29 cellular contexts compared by ENCODE assay signal in genomic region chr3:42871592-42872196, GRCh38. TPM values are rescaled to one million over a fixed set of nuclear protein-coding genes. Genes with fewer than 3 reads are reported as not detected.
A peak's percentile ranks its signal among the peaks of the same experiment; 100 is the strongest.
DNase-seq lines count a peak whose midpoint lies in the region; ATAC-seq and TF ChIP-seq lines count a peak whose summit lies in the region.
"Had no signal": no experiment of that assay in that cellular context is flagged by ENCODE, and none has a peak within 500 bp of the region (broad histone marks: within the 10 kb centered on the region; RNA-seq: fewer than 3 reads in every experiment).

No MANE protein-coding gene starts in this region.

- H3K36me3 ChIP-seq in BE2C (no peaks in the 10 kb centered on the region), endodermal cell (ENCODE audit: control insufficient read depth, insufficient read depth, low read length) (no peaks in the 10 kb centered on the region)
- H3K36me3 ChIP-seq: brain microvascular endothelial cell, prostate gland, vagina had no signal

- H3K9me3 ChIP-seq in BE2C = no peaks in the 10 kb centered on the region
- no peaks in the 10 kb centered on the region for H3K9me3 ChIP-seq in endodermal cell (ENCODE audit: control insufficient read depth, low read length)
- H3K9me3 ChIP-seq in right cardiac atrium (ENCODE audit: control insufficient read depth, low read length) = no peaks in the 10 kb centered on the region
- H3K9me3 ChIP-seq: mucosa of descending colon, prostate gland, vagina had no signal

- intact Hi-C loops in right cardiac atrium (cut with DNase I) = no loop called here

- peak overlapping the region; percentile 16; the same call in 1 of the 2 replicates for H3K4me3 ChIP-seq in BE2C (ENCODE audit: low read depth, low read length)
- no peak overlapping the region for H3K4me3 ChIP-seq in endodermal cell (ENCODE audit: low read length)
- H3K4me3 ChIP-seq in right cardiac atrium (ENCODE audit: low read length) = no peak overlapping the region
- H3K4me3 ChIP-seq: mucosa of descending colon, prostate gland, vagina had no signal

- no peak overlapping the region for H3K27ac Mint-ChIP-seq in endodermal cell
- H3K27ac Mint-ChIP-seq: activated naive CD8-positive, alpha-beta T cell treated with anti-CD3 and anti-CD28 coated beads, Interleukin-2, amount 10 ng/mL, durations not matched to agents 7 days and 5 days; stimulated activated memory B cell treated with anti-CD40 and anti-IgM and Interleukin-4, amounts not matched to agents 10 μg/mL and 1 μg/mL and 100 μg/mL, for 72 hours had no signal

- peak; percentile 50 to 59 for ATAC-seq in right cardiac atrium
- ATAC-seq in GM19328 (IDR thresholded peaks at IDR 0.05; ENCODE audit: unreplicated experiment) = no peak
- ATAC-seq: PC-3; stimulated activated memory B cell treated with anti-CD40 and anti-IgM and Interleukin-4, amounts not matched to agents 10 μg/mL and 1 μg/mL and 100 μg/mL, for 72 hours had no signal

- H3K27ac ChIP-seq in endodermal cell (ENCODE audit: low read depth, low read length) (no peak overlapping the region), right cardiac atrium (ENCODE audit: low read length) (peak overlapping the region; percentile 1)
- H3K27ac ChIP-seq: brain microvascular endothelial cell, C4-2B, prostate gland, vagina had no signal

- H3K4me1 ChIP-seq in BE2C (peaks cover 13% of the 10 kb centered on the region), endodermal cell (ENCODE audit: control insufficient read depth, insufficient read depth, low read length) (no peaks in the 10 kb centered on the region), right cardiac atrium (ENCODE audit: control insufficient read depth, insufficient read depth, low read length) (peaks cover 13% of the 10 kb centered on the region)
- H3K4me1 ChIP-seq: prostate gland, vagina had no signal

- no peak for TF ChIP-seq CTCF in BE2C (IDR thresholded peaks at IDR 0.05; ENCODE audit: low read depth, low read length)
- TF ChIP-seq CTCF in endodermal cell (conservative IDR thresholded peaks at IDR 0.05) = no peak

- no peaks in the 10 kb centered on the region for H3K27me3 ChIP-seq in BE2C
- H3K27me3 ChIP-seq in endodermal cell (ENCODE audit: control insufficient read depth, insufficient read depth, low read length, poor library complexity, severe bottlenecking) = no peaks in the 10 kb centered on the region
- H3K27me3 ChIP-seq in right cardiac atrium (ENCODE audit: control insufficient read depth, insufficient read depth) = no peaks in the 10 kb centered on the region
- H3K27me3 ChIP-seq: brain microvascular endothelial cell, vagina had no signal

- no peaks in the 10 kb centered on the region for H3K36me3 Mint-ChIP-seq in endodermal cell (ENCODE audit: low read depth)
- H3K36me3 Mint-ChIP-seq: stimulated activated memory B cell treated with anti-CD40 and anti-IgM and Interleukin-4, amounts not matched to agents 10 μg/mL and 1 μg/mL and 100 μg/mL, for 72 hours had no signal

- H3K4me1 Mint-ChIP-seq in endodermal cell = peaks cover 10% of the 10 kb centered on the region
- H3K4me1 Mint-ChIP-seq: H9; stimulated activated memory B cell treated with anti-CD40 and anti-IgM and Interleukin-4, amounts not matched to agents 10 μg/mL and 1 μg/mL and 100 μg/mL, for 72 hours had no signal

- peaks cover 24% of the 10 kb centered on the region for H3K27me3 Mint-ChIP-seq in endodermal cell (ENCODE audit: insufficient read depth)

- DNase-seq in BE2C (peak; percentile 74), OCI-M1 (lab: John Stamatoyannopoulos, UW) (peak; percentile 64), endodermal cell (peak; percentile 21), right cardiac atrium (peak; percentile 48 to 86 (median 80)), GM19238 (ENCODE audit: insufficient read length, low spot score) (no peak), SHP77 treated with DMSO at 0.1 percent for 48 hours (lab: John Stamatoyannopoulos, UW) (no peak), NCI-H345 treated with DMSO at 0.1 percent for 48 hours (lab: John Stamatoyannopoulos, UW; ENCODE audit: unreplicated experiment) (no peak)
- DNase-seq: activated CD4-positive, alpha-beta T cell treated with anti-CD3 and anti-CD28 coated beads, Interleukin-2, amount 50 U/mL, for 1 hour; activated CD8-positive, alpha-beta memory T cell treated with anti-CD3 and anti-CD28 coated beads, Interleukin-2, amount 50 U/mL, for 48 hours; activated effector memory CD4-positive, alpha-beta T cell treated with Interleukin-2 at 50 U/mL for 16 hours; activated naive CD8-positive, alpha-beta T cell treated with anti-CD3 and anti-CD28 coated beads, Interleukin-2, amount 10 ng/mL, durations not matched to agents 7 days and 5 days; brain microvascular endothelial cell; glutamatergic neuron; H9; KG1; mucosa of descending colon; NCI-H1694 treated with DMSO at 0.1 percent for 48 hours; NCI-H2227 treated with DMSO at 0.1 percent for 48 hours; PC-3; small intestine had no signal

- H3K9ac ChIP-seq in endodermal cell (ENCODE audit: extremely low read depth, low read length, poor library complexity, severe bottlenecking) = no peak overlapping the region

- no peaks in the 10 kb centered on the region for H3K9me3 Mint-ChIP-seq in endodermal cell
- H3K9me3 Mint-ChIP-seq: activated naive CD8-positive, alpha-beta T cell treated with anti-CD3 and anti-CD28 coated beads, Interleukin-2, amount 10 ng/mL, durations not matched to agents 7 days and 5 days; H9; stimulated activated memory B cell treated with anti-CD40 and anti-IgM and Interleukin-4, amounts not matched to agents 10 μg/mL and 1 μg/mL and 100 μg/mL, for 72 hours had no signal

- WGBS in endodermal cell (ENCODE audit: insufficient coverage in 1 of 2, insufficient read length in 1 of 2), 2 experiments = 84% methylated on average over 5 of the region's 5 CpGs; no CpG with 5 or more reads in 1 of the 2 experiments
- WGBS in right cardiac atrium = 17% methylated on average over 5 of the region's 5 CpGs

- no peak overlapping the region for H3K4me3 Mint-ChIP-seq in endodermal cell
- H3K4me3 Mint-ChIP-seq: activated naive CD8-positive, alpha-beta T cell treated with anti-CD3 and anti-CD28 coated beads, Interleukin-2, amount 10 ng/mL, durations not matched to agents 7 days and 5 days; H9; stimulated activated memory B cell treated with anti-CD40 and anti-IgM and Interleukin-4, amounts not matched to agents 10 μg/mL and 1 μg/mL and 100 μg/mL, for 72 hours had no signal

RNA-seq across cellular contexts. Expression of gene CYP8B1, which starts 4.0 kb away (rescaled TPM):
- polyA plus RNA-seq in BE2C (2012; ENCODE audit: insufficient read depth, insufficient read length, low read depth) = 0.11 TPM
- total RNA-seq in endodermal cell (not detected), right cardiac atrium (under 1 TPM in 1 of 4 donors, not detected in 3; 0.14 TPM)
- not detected for polyA plus RNA-seq in endodermal cell (2013, experiment 1 of 2)
- not detected for polyA plus RNA-seq in endodermal cell (2013, experiment 2 of 2)
- 0.02 TPM for polyA plus RNA-seq in right cardiac atrium
- total RNA-seq: activated naive CD8-positive, alpha-beta T cell treated with anti-CD3 and anti-CD28 coated beads, Interleukin-2, amount 10 ng/mL, durations not matched to agents 7 days and 5 days; G401; H9; lower leg skin; mucosa of descending colon; PC-3; prostate gland; T-helper 1 cell treated with Interleukin-12 subunit alpha and Interleukin-12 subunit beta and Interleukin-4 antibody, amounts not matched to agents 30 ng/mL and 1 ng/mL, for 36 hours; temporal lobe; vagina had no signal

RNA-seq across cellular contexts. Expression of gene ZNF662, which starts 34.2 kb away (rescaled TPM):
- not detected for polyA plus RNA-seq in BE2C (2012; ENCODE audit: insufficient read depth, insufficient read length, low read depth)
- total RNA-seq in endodermal cell = 1 to 10 TPM in 1 of 2 donors, not detected in 1; 1.8 TPM
- polyA plus RNA-seq in endodermal cell (2013, experiment 1 of 2) = not detected
- polyA plus RNA-seq in endodermal cell (2013, experiment 2 of 2) = 0.08 TPM
- total RNA-seq in right cardiac atrium = 1 to 10 TPM; 5.6 to 8.9 (median 7.0) TPM
- polyA plus RNA-seq in right cardiac atrium = 3.1 TPM
- total RNA-seq: G401, H9 had no signal

Comparison
In these comparisons a context has a peak if more than half of its experiments do, and no peak if none do; other contexts are left out.
1. DNase-seq: peak in BE2C (single experiment), OCI-M1 (single experiment), endodermal cell (single experiment) and right cardiac atrium (3 of 3); none in GM19238 (single experiment), SHP77 treated with DMSO at 0.1 percent for 48 hours (single experiment) and NCI-H345 treated with DMSO at 0.1 percent for 48 hours (single experiment).